Comparison of ENCODE assay signal across 21 cellular contexts in the genomic region with DNA sequence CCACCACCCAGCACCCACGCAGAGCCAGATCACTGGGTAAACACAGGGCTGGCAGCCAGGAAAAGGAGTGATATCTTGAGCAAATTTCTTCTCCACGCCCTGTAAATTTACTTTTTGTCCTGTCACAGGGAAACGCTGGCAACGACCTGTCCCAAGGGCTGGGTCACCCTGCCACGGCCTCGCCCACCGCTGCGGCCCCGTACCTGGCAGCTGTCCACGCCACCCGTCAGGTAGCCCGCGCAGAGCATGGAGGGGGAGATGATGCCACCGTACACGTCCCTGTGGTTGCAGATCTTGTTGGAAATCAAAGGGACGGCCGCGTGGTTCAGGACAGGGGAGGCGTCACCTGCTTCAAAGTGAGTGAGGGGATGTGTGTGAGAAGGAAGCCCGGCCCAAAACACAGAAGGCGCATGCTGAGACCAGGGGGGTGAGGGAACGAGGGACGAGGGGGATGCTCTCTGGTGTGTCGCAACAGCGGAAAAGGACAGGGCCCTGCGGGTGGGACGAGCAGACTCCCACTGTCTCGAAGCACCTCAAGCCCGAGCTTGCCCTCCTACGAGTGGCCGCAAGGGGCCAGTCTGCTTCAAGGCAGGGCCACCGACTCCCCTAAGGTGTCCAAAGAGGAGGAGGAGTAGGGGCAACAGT. TPM values are rescaled to one million over a fixed set of nuclear protein-coding genes. Genes with fewer than 3 reads are reported as not detected.
DNase-seq lines count a peak whose midpoint lies in the region; ATAC-seq, FAIRE-seq and TF ChIP-seq lines count a peak whose summit lies in the region.
"Had no signal": no experiment of that assay in that cellular context is flagged by ENCODE, and none has a peak within 500 bp of the region (broad histone marks: within the 10 kb centered on the region; RNA-seq: fewer than 3 reads in every experiment).

No MANE protein-coding gene starts in this region.

- H2AFZ ChIP-seq in H9 (ENCODE audit: low read length) (no peak overlapping the region), GM12878 (ENCODE audit: control insufficient read depth, low read depth, low read length) (no peak overlapping the region)

- H3K27ac Mint-ChIP-seq in H9 = 0 out of 7 replicates have a peak overlapping the region, but pooled peaks of 1 of the 3 experiments have one; percentile 44
- H3K27ac Mint-ChIP-seq: activated naive CD8-positive, alpha-beta T cell treated with anti-CD3 and anti-CD28 coated beads, Interleukin-2, amount 10 ng/mL, durations not matched to agents 7 days and 5 days; memory B cell had no signal

- no peak overlapping the region for H2AK5ac ChIP-seq in H9 (ENCODE audit: insufficient read length, low read length)

- no peak for TF ChIP-seq EP300 in GM12878 (IDR thresholded peaks at IDR 0.05; ENCODE audit: borderline replicate concordance in 1 of 2, control insufficient read depth in 1 of 2, low read depth in 2 of 2, low read length in 2 of 2)

- H3K36me3 ChIP-seq in GM12878 (ENCODE audit: control insufficient read depth in 2 of 2, insufficient read depth in 2 of 2, low read length in 1 of 2) (no peaks in the 10 kb centered on the region), liver (ENCODE audit: control insufficient read depth in 4 of 4, insufficient read depth in 3 of 4, low read depth in 1 of 4, low read length in 3 of 4) (no peaks in the 10 kb centered on the region)
- H3K36me3 ChIP-seq: sigmoid colon, upper lobe of left lung had no signal

- H3K4me3 Mint-ChIP-seq in H9 = no peak overlapping the region
- H3K4me3 Mint-ChIP-seq: activated naive CD8-positive, alpha-beta T cell treated with anti-CD3 and anti-CD28 coated beads, Interleukin-2, amount 10 ng/mL, durations not matched to agents 7 days and 5 days; memory B cell had no signal

- H3K27me3 ChIP-seq in H9 (ENCODE audit: insufficient read depth, low read length) (no peaks in the 10 kb centered on the region), GM12878 (replicated peaks in 1 of 2; ENCODE audit: control insufficient read depth in 2 of 2, insufficient read depth in 2 of 2, low read length in 1 of 2) (no peaks in the 10 kb centered on the region), liver (ENCODE audit: control insufficient read depth in 4 of 4, insufficient read depth in 4 of 4, low read length in 3 of 4) (no peaks in the 10 kb centered on the region)
- H3K27me3 ChIP-seq: upper lobe of left lung had no signal

- FAIRE-seq in GM12878 (lab: Jason Lieb, UNC) = no peak
- FAIRE-seq: endometrium, frontal cortex, RCC 7860 had no signal

- intact Hi-C loops in GM12878 (cut with micrococcal nuclease; ENCODE audit: unreplicated experiment) = loop anchor here (5.0 kb wide), 1 partner anchor 66 kb away; no protein-coding TSS in a partner anchor

- H3K4me1 ChIP-seq in H9 (ENCODE audit: insufficient read depth, low read length) = no peaks in the 10 kb centered on the region
- no peaks in the 10 kb centered on the region for H3K4me1 ChIP-seq in GM12878 (ENCODE audit: control insufficient read depth, insufficient read depth, low read length)
- no peaks in the 10 kb centered on the region for H3K4me1 ChIP-seq in liver (ENCODE audit: control insufficient read depth in 4 of 4, insufficient read depth in 4 of 4, low read length in 3 of 4)
- H3K4me1 ChIP-seq: sigmoid colon had no signal

- no peak overlapping the region for H2BK20ac ChIP-seq in H9 (ENCODE audit: low read depth, low read length, poor library complexity, severe bottlenecking)

- RAD21 ChIA-PET in GM12878 (lab: Charles Lee; ENCODE audit: unreplicated experiment) = interaction anchor here (1.2 to 1.5 kb wide), 2 partner anchors 17 to 160 kb away, joined by 4 to 5 read pairs; no protein-coding TSS in a partner anchor

- TF ChIP-seq RAD21 in GM12878 (IDR thresholded peaks at IDR 0.05; ENCODE audit: insufficient read depth, low read depth, low read length) (no peak), liver (IDR thresholded peaks at IDR 0.05) (no peak)

- ATAC-seq in GM12878 (peak; percentile 82), HG03520 (IDR thresholded peaks at IDR 0.05; ENCODE audit: unreplicated experiment) (no peak), GM19467 (IDR thresholded peaks at IDR 0.05; ENCODE audit: unreplicated experiment) (no peak)
- ATAC-seq: activated CD4-positive, CD25-positive, alpha-beta regulatory T cell treated with anti-CD3 and anti-CD28 coated beads, Interleukin-2, amount 50 U/mL, for 24 hours had no signal

- H2BK12ac ChIP-seq in H9 (ENCODE audit: insufficient read length, low read depth, low read length) = no peak overlapping the region

- WGBS in H9 (ENCODE audit: extremely low coverage, insufficient read length, low lambda C conversion rate) = no CpG with 5 or more reads among the region's 32 CpGs
- WGBS in GM12878 (ENCODE audit: insufficient coverage, insufficient replicate concordance, low lambda C conversion rate, missing lambda C conversion rate) = 58% methylated on average over 30 of the region's 32 CpGs
- WGBS in liver = 51% methylated on average over 32 of the region's 32 CpGs

- CTCF ChIA-PET in GM12878 (lab: Yijun Ruan, JAX) = interaction anchor here (0.6 to 3.8 kb wide), 4 partner anchors 9 to 46 kb away, joined by 3 to 15 read pairs (median 6); no protein-coding TSS in a partner anchor

- no peaks in the 10 kb centered on the region for H3K79me1 ChIP-seq in H9 (ENCODE audit: insufficient read depth, low read depth, low read length, poor library complexity, severe bottlenecking)

- H4K20me1 ChIP-seq in H9 (ENCODE audit: control insufficient read depth, insufficient read depth, insufficient read length) (no peaks in the 10 kb centered on the region), GM12878 (ENCODE audit: control insufficient read depth, insufficient read depth) (no peaks in the 10 kb centered on the region)

- H3K79me2 ChIP-seq in H9 (ENCODE audit: insufficient read depth, low read length) = no peaks in the 10 kb centered on the region
- no peaks in the 10 kb centered on the region for H3K79me2 ChIP-seq in GM12878 (ENCODE audit: control insufficient read depth, insufficient read depth, low read length)

- no peak overlapping the region for H2BK120ac ChIP-seq in H9 (ENCODE audit: low read depth, low read length, poor library complexity, severe bottlenecking)

- H3K36me3 Mint-ChIP-seq in H9 (ENCODE audit: insufficient read depth in 1 of 3, low read depth in 3 of 3) = no peaks in the 10 kb centered on the region
- H3K36me3 Mint-ChIP-seq: memory B cell had no signal

- no peak overlapping the region for H4K5ac ChIP-seq in H9 (ENCODE audit: insufficient read length, low read depth, low read length)

- H3T11ph ChIP-seq in H9 (ENCODE audit: low read length) = no peak overlapping the region

- H4K91ac ChIP-seq in H9 (ENCODE audit: insufficient read length, low read depth, low read length) = no peak overlapping the region

- TF ChIP-seq POLR2A in GM12878 (IDR thresholded peaks at IDR 0.05; ENCODE audit: low read depth, low read length) = no peak

- H3K9me3 ChIP-seq in H9 (ENCODE audit: control insufficient read depth, low read depth, low read length) (no peaks in the 10 kb centered on the region), GM12878 (replicated peaks; ENCODE audit: control insufficient read depth, insufficient read depth, low read length) (no peaks in the 10 kb centered on the region), liver (ENCODE audit: control insufficient read depth in 4 of 4, low read length in 3 of 4) (no peaks in the 10 kb centered on the region)
- H3K9me3 ChIP-seq: sigmoid colon had no signal

- SMC1A ChIA-PET in GM12878 (lab: Charles Lee; ENCODE audit: uncharacterized antibody, unreplicated experiment) = interaction anchor here (1.0 kb wide), 1 partner anchor 74 kb away, joined by 3 read pairs; no protein-coding TSS in a partner anchor

- H3K4me1 Mint-ChIP-seq in H9 = peaks cover 6 to 11% of the 10 kb centered on the region in 2 experiments

- H2BK5ac ChIP-seq in H9 (ENCODE audit: insufficient read length, low read length) = no peak overlapping the region

- H3K9ac ChIP-seq in H9 (ENCODE audit: extremely low read depth, insufficient read length, low read length) (no peak overlapping the region), GM12878 (ENCODE audit: control insufficient read depth, insufficient read depth, low read length) (no peak overlapping the region), liver (ENCODE audit: low read depth in 1 of 2, low read length in 2 of 2) (no peak overlapping the region)

- no peaks in the 10 kb centered on the region for H3K23me2 ChIP-seq in H9 (ENCODE audit: insufficient read length, low read depth, low read length, poor library complexity, severe bottlenecking)

- peaks cover under 1% of the 10 kb centered on the region in 2 experiments; a peak in 4 of 5 replicates for H3K9me3 Mint-ChIP-seq in H9
- H3K9me3 Mint-ChIP-seq: memory B cell had no signal

- no peak for DNase-seq in AG09319 (ENCODE audit: extremely low read depth, low read depth)
- peak; percentile 53 for DNase-seq in H9
- no peak for DNase-seq in GM12878 (ENCODE audit: low read depth, low spot score)
- no peak for DNase-seq in GM20000 (ENCODE audit: low spot score)
- no peak for DNase-seq in NCI-H526 treated with DMSO at 0.1 percent for 48 hours (lab: John Stamatoyannopoulos, UW)
- DNase-seq: activated naive CD8-positive, alpha-beta T cell treated with anti-CD3 and anti-CD28 coated beads, Interleukin-2, amount 10 ng/mL, durations not matched to agents 7 days and 5 days; central memory CD4-positive, alpha-beta T cell; HCEC 1CT; NCI-H146; NCI-H446; stimulated activated CD4-positive, alpha-beta T cell treated with anti-CD3 and anti-CD28 coated beads, Interleukin-4, amount 100 ng/mL, for 4 hours had no signal

- no peak overlapping the region for H3K27ac ChIP-seq in H9 (ENCODE audit: insufficient read length, low read depth, low read length)
- no peak overlapping the region for H3K27ac ChIP-seq in GM12878 (ENCODE audit: control insufficient read depth, insufficient read depth)
- no peak overlapping the region for H3K27ac ChIP-seq in liver (ENCODE audit: low read depth in 1 of 2, low read length in 2 of 2)
- H3K27ac ChIP-seq: sigmoid colon, upper lobe of left lung had no signal

- peaks cover 24% of the 10 kb centered on the region for H3K27me3 Mint-ChIP-seq in H9 (ENCODE audit: low read depth)
- H3K27me3 Mint-ChIP-seq: activated naive CD8-positive, alpha-beta T cell treated with anti-CD3 and anti-CD28 coated beads, Interleukin-2, amount 10 ng/mL, durations not matched to agents 7 days and 5 days had no signal

- H3K4me2 ChIP-seq in H9 (ENCODE audit: insufficient read depth, insufficient read length, low read length) (no peak overlapping the region), GM12878 (ENCODE audit: control insufficient read depth, insufficient read depth) (no peak overlapping the region)

- no peak overlapping the region for H2BK15ac ChIP-seq in H9 (ENCODE audit: low read depth, low read length)

- no peak overlapping the region for H3K18ac ChIP-seq in H9 (ENCODE audit: insufficient read length, low read depth, low read length)

- H3K4me3 ChIP-seq in GM12878 (no peak overlapping the region), liver (ENCODE audit: low read depth in 1 of 3, low read length in 3 of 3) (no peak overlapping the region)
- H3K4me3 ChIP-seq: sigmoid colon, upper lobe of left lung had no signal

- no peak overlapping the region for H3K4ac ChIP-seq in H9 (ENCODE audit: low read depth, low read length)

- H3K23ac ChIP-seq in H9 (ENCODE audit: insufficient read length, low read depth, low read length) = no peak overlapping the region

- no peak overlapping the region for H3K14ac ChIP-seq in H9 (ENCODE audit: insufficient read depth, low read length)

- BruUV-seq in GM12878 (replicated peaks; lab: Mats Ljungman, UMichigan) = no TSS peak

- peak; percentile 44 for TF ChIP-seq CTCF in AG09319 (IDR thresholded peaks at IDR 0.05; ENCODE audit: low read depth, low read length)
- TF ChIP-seq CTCF in H9 (conservative IDR thresholded peaks at IDR 0.05) = peak; percentile 34; the same call in 2 of the 3 replicates
- TF ChIP-seq CTCF in GM12878 (IDR thresholded peaks at IDR 0.05 in 2 of 3, conservative IDR thresholded peaks at IDR 0.05 in 1 of 3; ENCODE audit: control insufficient read depth in 2 of 3, extremely low read depth in 1 of 3, insufficient read depth in 1 of 3, low read depth in 3 of 3, low read length in 3 of 3) = peak in 1 of 3 experiments; percentile 33; a peak in 1 of 6 replicates
- peak; percentile 2 for TF ChIP-seq CTCF in liver (IDR thresholded peaks at IDR 0.05; ENCODE audit: low read depth, low read length, missing input control)
- TF ChIP-seq CTCF in GM20000 (IDR thresholded peaks at IDR 0.05; ENCODE audit: extremely low read depth, missing control alignments) = no peak

- in situ Hi-C loops in GM12878 (cut with MboI) = loop anchor here (5.0 kb wide), 1 partner anchor 71 kb away; no protein-coding TSS in a partner anchor

- no peak overlapping the region for H3K56ac ChIP-seq in H9 (ENCODE audit: insufficient read length, low read depth, low read length)

- POLR2A ChIA-PET in GM12878 (lab: Charles Lee) = no interaction called here

- no peak overlapping the region for H4K8ac ChIP-seq in H9 (replicated peaks; ENCODE audit: insufficient read length, low read depth, low read length)

RNA-seq across cellular contexts. Expression of a gene that starts 10.1 kb away (rescaled TPM):
- total RNA-seq in H9 (2021) (not detected in 2 replicates), GM12878 (2014; rRNA removed) (not detected in 2 replicates), GM12878 (2014; rRNA removed; fragmentation: Illumina TruSeq; extraction: Trizol) (not detected in 2 replicates), GM12878 (2021) (0.40 TPM in 1 of 2 replicates, not detected in the other), liver (not detected)
- not detected in 2 replicates for total RNA-seq in GM12878 (2013; cell fraction: nucleolus; rRNA removed)
- not detected for polyA plus RNA-seq in GM12878 (2011; ENCODE audit: low read depth)
- polyA plus RNA-seq in GM12878 (2011; rRNA removed) (not detected in 2 replicates), GM12878 (2014; fragmentation: Illumina TruSeq; extraction: Trizol) (not detected in 2 replicates), GM12878 (2014; fragmentation: Nextera tagmentation; extraction: Ambion mirVana) (under 1 TPM in 1 of 2 experiments, not detected in 1; 0.13 TPM), GM12878 (2014; rRNA removed) (0.24 TPM in 1 of 2 replicates, not detected in the other), GM12878 (2016; fragmentation: Nextera tagmentation; extraction: Ambion mirVana) (not detected), liver (not detected)
- not detected in 2 replicates for polyA plus RNA-seq in GM12878 (2011; cell fraction: cytosol; rRNA removed)
- polyA plus RNA-seq in GM12878 (2011; cell fraction: nucleus; rRNA removed) = not detected in 2 replicates
- not detected in 2 replicates for polyA plus RNA-seq in GM12878 (2012)
- not detected in 2 replicates for polyA minus RNA-seq in GM12878 (2011; rRNA and poly(A)+ RNA removed)
- not detected in 2 replicates for polyA minus RNA-seq in GM12878 (2011; cell fraction: cytosol; rRNA and poly(A)+ RNA removed)
- not detected in 2 replicates for polyA minus RNA-seq in GM12878 (2011; cell fraction: nucleus; rRNA and poly(A)+ RNA removed)
- total RNA-seq: activated naive CD8-positive, alpha-beta T cell treated with anti-CD3 and anti-CD28 coated beads, Interleukin-2, amount 10 ng/mL, durations not matched to agents 7 days and 5 days; frontal cortex had no signal

RNA-seq across cellular contexts. Expression of a gene that starts 19.4 kb away (rescaled TPM):
- total RNA-seq in H9 (2021) (0.31 and 0.44 TPM in 2 replicates), GM12878 (2014; rRNA removed) (0.65 and 1.4 TPM in 2 replicates), GM12878 (2014; rRNA removed; fragmentation: Illumina TruSeq; extraction: Trizol) (0.63 and 0.83 TPM in 2 replicates), GM12878 (2021) (0.90 and 1.2 TPM in 2 replicates), liver (under 1 TPM in 1 of 2 donors, not detected in 1; 0.50 TPM)
- total RNA-seq in GM12878 (2013; cell fraction: nucleolus; rRNA removed) = 4.1 and 4.2 TPM in 2 replicates
- polyA plus RNA-seq in GM12878 (2011; ENCODE audit: low read depth) = 13.4 TPM
- polyA plus RNA-seq in GM12878 (2011; rRNA removed) (not detected in 2 replicates), GM12878 (2014; fragmentation: Illumina TruSeq; extraction: Trizol) (0.17 and 0.51 TPM in 2 replicates), GM12878 (2014; fragmentation: Nextera tagmentation; extraction: Ambion mirVana) (1 to 10 TPM in 1 of 2 experiments, under 1 TPM in 1; 0.82 to 1.5 TPM), GM12878 (2014; rRNA removed) (0.51 and 1.3 TPM in 2 replicates), GM12878 (2016; fragmentation: Nextera tagmentation; extraction: Ambion mirVana) (under 1 TPM; 0.56 to 0.59 TPM), liver (under 1 TPM in 1 of 2 donors, not detected in 1; 0.25 TPM)
- polyA plus RNA-seq in GM12878 (2011; cell fraction: cytosol; rRNA removed) = 0.03 TPM in 1 of 2 replicates, not detected in the other
- 0.13 TPM in 1 of 2 replicates, not detected in the other for polyA plus RNA-seq in GM12878 (2011; cell fraction: nucleus; rRNA removed)
- polyA plus RNA-seq in GM12878 (2012) = 16.4 and 22.8 TPM in 2 replicates
- polyA minus RNA-seq in GM12878 (2011; rRNA and poly(A)+ RNA removed) = 0.10 TPM in 1 of 2 replicates, not detected in the other
- 1.6 TPM in 1 of 2 replicates, not detected in the other for polyA minus RNA-seq in GM12878 (2011; cell fraction: cytosol; rRNA and poly(A)+ RNA removed)
- not detected in 2 replicates for polyA minus RNA-seq in GM12878 (2011; cell fraction: nucleus; rRNA and poly(A)+ RNA removed)
- total RNA-seq: frontal cortex had no signal

RNA-seq across cellular contexts. Expression of a gene that starts 25.7 kb away (rescaled TPM):
- total RNA-seq in H9 (2021) = not detected in 2 replicates
- total RNA-seq in GM12878 (2013; cell fraction: nucleolus; rRNA removed) = not detected in 2 replicates
- total RNA-seq in GM12878 (2014; rRNA removed) = not detected in 2 replicates
- not detected in 2 replicates for total RNA-seq in GM12878 (2014; rRNA removed; fragmentation: Illumina TruSeq; extraction: Trizol)
- total RNA-seq in GM12878 (2021) = not detected in 2 replicates
- polyA plus RNA-seq in GM12878 (2011; ENCODE audit: low read depth) = not detected
- 0.24 and 0.56 TPM in 2 replicates for polyA plus RNA-seq in GM12878 (2011; rRNA removed)
- 0.37 and 0.45 TPM in 2 replicates for polyA plus RNA-seq in GM12878 (2011; cell fraction: cytosol; rRNA removed)
- polyA plus RNA-seq in GM12878 (2011; cell fraction: nucleus; rRNA removed) = 0.28 TPM in 1 of 2 replicates, not detected in the other
- polyA plus RNA-seq in GM12878 (2012) = not detected in 2 replicates
- polyA plus RNA-seq in GM12878 (2014; fragmentation: Illumina TruSeq; extraction: Trizol) = not detected in 2 replicates
- polyA plus RNA-seq in GM12878 (2014; fragmentation: Nextera tagmentation; extraction: Ambion mirVana) = not detected
- not detected in 2 replicates for polyA plus RNA-seq in GM12878 (2014; rRNA removed)
- not detected for polyA plus RNA-seq in GM12878 (2016; fragmentation: Nextera tagmentation; extraction: Ambion mirVana)
- not detected in 2 replicates for polyA minus RNA-seq in GM12878 (2011; rRNA and poly(A)+ RNA removed)
- not detected in 2 replicates for polyA minus RNA-seq in GM12878 (2011; cell fraction: cytosol; rRNA and poly(A)+ RNA removed)
- polyA minus RNA-seq in GM12878 (2011; cell fraction: nucleus; rRNA and poly(A)+ RNA removed) = not detected in 2 replicates
- total RNA-seq in liver = not detected
- polyA plus RNA-seq in liver = 1 to 10 TPM in 1 of 2 donors, not detected in 1; 1.0 TPM
- total RNA-seq: activated naive CD8-positive, alpha-beta T cell treated with anti-CD3 and anti-CD28 coated beads, Interleukin-2, amount 10 ng/mL, durations not matched to agents 7 days and 5 days; frontal cortex; sigmoid colon; upper lobe of left lung had no signal

RNA-seq across cellular contexts. Expression of a gene that starts 27.2 kb away (rescaled TPM):
- total RNA-seq in H9 (2021) (not detected in 2 replicates), GM12878 (2014; rRNA removed) (0.05 and 0.17 TPM in 2 replicates), GM12878 (2014; rRNA removed; fragmentation: Illumina TruSeq; extraction: Trizol) (0.05 and 0.13 TPM in 2 replicates), GM12878 (2021) (0.27 and 0.28 TPM in 2 replicates), liver (under 1 TPM; 0.65 to 0.75 TPM)
- total RNA-seq in GM12878 (2013; cell fraction: nucleolus; rRNA removed) = 1.8 and 1.9 TPM in 2 replicates
- 0.16 TPM for polyA plus RNA-seq in GM12878 (2011; ENCODE audit: low read depth)
- polyA plus RNA-seq in GM12878 (2011; rRNA removed) (0.16 and 0.33 TPM in 2 replicates), GM12878 (2014; fragmentation: Illumina TruSeq; extraction: Trizol) (0.17 and 0.21 TPM in 2 replicates), GM12878 (2014; fragmentation: Nextera tagmentation; extraction: Ambion mirVana) (under 1 TPM in 1 of 2 experiments, not detected in 1; 0.04 TPM), GM12878 (2014; rRNA removed) (0.20 and 0.23 TPM in 2 replicates), GM12878 (2016; fragmentation: Nextera tagmentation; extraction: Ambion mirVana) (under 1 TPM; 0.26 to 0.39 TPM), liver (under 1 TPM; 0.10 to 0.24 TPM)
- 0.36 and 0.57 TPM in 2 replicates for polyA plus RNA-seq in GM12878 (2011; cell fraction: cytosol; rRNA removed)
- 1.8 and 2.2 TPM in 2 replicates for polyA plus RNA-seq in GM12878 (2011; cell fraction: nucleus; rRNA removed)
- 0.26 and 0.59 TPM in 2 replicates for polyA plus RNA-seq in GM12878 (2012)
- 0.72 TPM in 1 of 2 replicates, not detected in the other for polyA minus RNA-seq in GM12878 (2011; rRNA and poly(A)+ RNA removed)
- 0.73 TPM in 1 of 2 replicates, not detected in the other for polyA minus RNA-seq in GM12878 (2011; cell fraction: cytosol; rRNA and poly(A)+ RNA removed)
- 0.73 and 0.86 TPM in 2 replicates for polyA minus RNA-seq in GM12878 (2011; cell fraction: nucleus; rRNA and poly(A)+ RNA removed)
- total RNA-seq: frontal cortex, sigmoid colon had no signal
